Comparison of ENCODE assay signal across 14 cellular contexts in the genomic region with DNA sequence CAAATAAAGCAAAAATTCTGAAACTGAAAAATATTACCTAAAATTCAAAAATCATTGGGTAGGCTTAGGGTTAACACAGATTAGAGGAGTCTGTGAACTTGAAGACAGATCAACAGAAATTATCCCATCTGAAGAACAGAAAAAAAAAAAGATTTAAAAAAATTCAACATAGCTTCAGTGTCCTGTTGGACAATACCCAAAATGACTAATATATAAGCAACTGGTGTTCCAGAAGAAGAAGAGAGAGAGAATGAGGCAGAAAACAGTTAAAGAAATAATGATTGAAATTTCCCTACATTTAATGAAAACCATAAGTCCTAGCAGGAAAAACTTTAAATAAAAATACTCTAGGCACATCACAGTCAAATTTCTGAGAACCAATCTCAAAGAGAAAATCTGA. TPM values are rescaled to one million over a fixed set of nuclear protein-coding genes. Genes with fewer than 3 reads are reported as not detected.
A peak's percentile ranks its signal among the peaks of the same experiment; 100 is the strongest.
DNase-seq lines count a peak whose midpoint lies in the region; ATAC-seq and TF ChIP-seq lines count a peak whose summit lies in the region.
"Had no signal": no experiment of that assay in that cellular context is flagged by ENCODE, and none has a peak within 500 bp of the region (broad histone marks: within the 10 kb centered on the region; RNA-seq: fewer than 3 reads in every experiment).

No MANE protein-coding gene starts in this region.

- in situ Hi-C loops in IMR-90 (cut with MboI; ENCODE audit: low sequenced_read_pairs) = no loop called here

- H2AFZ ChIP-seq in IMR-90 (replicated peaks; ENCODE audit: low read length, poor library complexity) = no peak overlapping the region

- H4K8ac ChIP-seq in IMR-90 (ENCODE audit: low read depth in 2 of 2, low read length in 2 of 2) = no peak overlapping the region

- no peak for TF ChIP-seq EP300 in ovary (IDR thresholded peaks at IDR 0.05)

- intact Hi-C loops in Caco-2 (cut with micrococcal nuclease; ENCODE audit: unreplicated experiment) (no loop called here), IMR-90 (cut with micrococcal nuclease) (no loop called here), ovary (cut with DNase I) (no loop called here)
- intact Hi-C loops in naive thymus-derived CD4-positive, alpha-beta T cell (cut with micrococcal nuclease) = loop anchor here in 1 of 2 donors (10.0 kb wide), 1 partner anchor 138 kb away; no protein-coding TSS in a partner anchor

- H3K4me2 ChIP-seq in IMR-90 (ENCODE audit: low read depth, low read length) = no peak overlapping the region
- H3K4me2 ChIP-seq: BLaER1 had no signal

- no peaks in the 10 kb centered on the region for H3K9me1 ChIP-seq in IMR-90 (ENCODE audit: insufficient read depth, low read length)

- H2AK9ac ChIP-seq in IMR-90 (replicated peaks; ENCODE audit: low read depth, low read length, poor library complexity) = no peak overlapping the region

- BruUV-seq in Caco-2 (replicated peaks; lab: Mats Ljungman, UMichigan) = no TSS peak
- no TSS peak for BruUV-seq in IMR-90 (replicated peaks; lab: Mats Ljungman, UMichigan)

- H3K56ac ChIP-seq in IMR-90 (ENCODE audit: extremely low read depth, insufficient read depth, low read length) = no peak overlapping the region

- TF ChIP-seq RAD21 in IMR-90 (IDR thresholded peaks at IDR 0.05; ENCODE audit: low read length) = no peak

- H3K4me1 ChIP-seq in Caco-2 (no peaks in the 10 kb centered on the region), IMR-90 (ENCODE audit: control insufficient read depth, insufficient read depth, low read length) (no peaks in the 10 kb centered on the region), ovary (ENCODE audit: insufficient read depth) (no peaks in the 10 kb centered on the region)
- no peaks in the 10 kb centered on the region for H3K4me1 ChIP-seq in naive thymus-derived CD4-positive, alpha-beta T cell (ENCODE audit: control insufficient read depth in 2 of 2, insufficient read depth in 2 of 2, low read length in 2 of 2)

- no peak overlapping the region for H2BK15ac ChIP-seq in IMR-90 (ENCODE audit: low read depth, low read length)

- CTCF ChIA-PET in Caco-2 (lab: Charles Lee) (no interaction called here), IMR-90 (lab: Yijun Ruan, JAX) (interaction anchor here (1.2 kb wide), 1 partner anchor 26 kb away, joined by 4 read pairs; no protein-coding TSS in a partner anchor)
- CTCF ChIA-PET in naive thymus-derived CD4-positive, alpha-beta T cell (lab: Charles Lee) = no interaction called here

- H3K4ac ChIP-seq in IMR-90 (ENCODE audit: low read depth, low read length) = no peak overlapping the region

- TF ChIP-seq POLR2A in IMR-90 (IDR thresholded peaks at IDR 0.05; ENCODE audit: low read depth, low read length) = no peak
- TF ChIP-seq POLR2A in ovary (IDR thresholded peaks at IDR 0.05) = no peak

- no peak overlapping the region for H2BK5ac ChIP-seq in IMR-90 (ENCODE audit: low read depth, low read length, poor library complexity, severe bottlenecking)

- H3K9ac ChIP-seq in IMR-90 (ENCODE audit: low read depth, low read length) = no peak overlapping the region
- H3K9ac ChIP-seq: BLaER1 had no signal

- H2BK120ac ChIP-seq in IMR-90 (ENCODE audit: low read depth, low read length) = no peak overlapping the region

- no peak overlapping the region for H3K4me3 Mint-ChIP-seq in Caco-2 (ENCODE audit: unreplicated experiment)
- no peak overlapping the region for H3K4me3 Mint-ChIP-seq in naive thymus-derived CD4-positive, alpha-beta T cell

- H3K27ac ChIP-seq in IMR-90 (ENCODE audit: insufficient read depth, low read length) = no peak overlapping the region
- no peak overlapping the region for H3K27ac ChIP-seq in ovary
- no peak overlapping the region for H3K27ac ChIP-seq in naive thymus-derived CD4-positive, alpha-beta T cell (ENCODE audit: low read depth, low read length)
- H3K27ac ChIP-seq: BLaER1, HL-60 had no signal

- H3K27me3 Mint-ChIP-seq in Caco-2 (ENCODE audit: insufficient read depth, unreplicated experiment) = no peaks in the 10 kb centered on the region
- no peaks in the 10 kb centered on the region for H3K27me3 Mint-ChIP-seq in naive thymus-derived CD4-positive, alpha-beta T cell

- H3K9me3 ChIP-seq in Caco-2 (no peaks in the 10 kb centered on the region), IMR-90 (ENCODE audit: control insufficient read depth, insufficient read depth, low read length) (no peaks in the 10 kb centered on the region; the same call in 1 of the 2 replicates), ovary (no peaks in the 10 kb centered on the region)
- H3K9me3 ChIP-seq in naive thymus-derived CD4-positive, alpha-beta T cell (ENCODE audit: control insufficient read depth in 2 of 3, low read length in 3 of 3) = no peaks in the 10 kb centered on the region
- H3K9me3 ChIP-seq: BLaER1 had no signal

- H3K4me3 ChIP-seq in Caco-2 (ENCODE audit: low read depth, low read length) (no peak overlapping the region), IMR-90 (ENCODE audit: insufficient read depth, low read depth, low read length) (no peak overlapping the region), choroid plexus epithelial cell (ENCODE audit: low read depth, low read length) (no peak overlapping the region), ovary (no peak overlapping the region)
- no peak overlapping the region for H3K4me3 ChIP-seq in naive thymus-derived CD4-positive, alpha-beta T cell (ENCODE audit: low read length)
- H3K4me3 ChIP-seq: BLaER1, GM12878, K562 had no signal

- H3K4me1 Mint-ChIP-seq in Caco-2 (ENCODE audit: low read depth, unreplicated experiment) = no peaks in the 10 kb centered on the region
- H3K4me1 Mint-ChIP-seq in naive thymus-derived CD4-positive, alpha-beta T cell = peaks cover 2 to 25% (median 11%) of the 10 kb centered on the region in 7 donors

- H3K27me3 ChIP-seq in Caco-2 (replicated peaks; ENCODE audit: control insufficient read depth, insufficient read depth, low read length) = no peaks in the 10 kb centered on the region
- no peaks in the 10 kb centered on the region for H3K27me3 ChIP-seq in IMR-90 (ENCODE audit: control insufficient read depth, insufficient read depth, low read length)
- H3K27me3 ChIP-seq in ovary = no peaks in the 10 kb centered on the region
- H3K27me3 ChIP-seq in naive thymus-derived CD4-positive, alpha-beta T cell (ENCODE audit: control insufficient read depth in 2 of 2, insufficient read depth in 2 of 2, low read length in 2 of 2) = no peaks in the 10 kb centered on the region
- H3K27me3 ChIP-seq: BLaER1 had no signal

- DNase-seq in Caco-2 = no peak
- peak; percentile 45 for DNase-seq in IMR-90
- DNase-seq in choroid plexus epithelial cell (ENCODE audit: low read depth) = peak; percentile 29
- DNase-seq in fibroblast of the conjunctiva (ENCODE audit: low read depth) = peak; percentile 4
- no peak for DNase-seq in Ammon's horn (ENCODE audit: low spot score)
- DNase-seq in NCI-H524 (lab: John Stamatoyannopoulos, UW) = no peak
- no peak for DNase-seq in ovary
- DNase-seq in naive thymus-derived CD4-positive, alpha-beta T cell = no peak
- DNase-seq: RPMI8226 had no signal

- ATAC-seq in IMR-90 (ENCODE audit: low read depth) = no peak
- ATAC-seq in naive thymus-derived CD4-positive, alpha-beta T cell = no peak
- ATAC-seq: GM12878, HCT116, K562 had no signal

- no peaks in the 10 kb centered on the region for H4K20me1 ChIP-seq in IMR-90 (ENCODE audit: insufficient read depth, low read length)

- H3K36me3 ChIP-seq in Caco-2 (ENCODE audit: control insufficient read depth, insufficient read depth, low read length) (no peaks in the 10 kb centered on the region), IMR-90 (ENCODE audit: control insufficient read depth, insufficient read depth, low read length) (peaks cover 18% of the 10 kb centered on the region), ovary (no peaks in the 10 kb centered on the region)
- peaks cover 0 to 41% (median 11%) of the 10 kb centered on the region in 3 experiments for H3K36me3 ChIP-seq in naive thymus-derived CD4-positive, alpha-beta T cell (ENCODE audit: control insufficient read depth in 2 of 3, insufficient read depth in 3 of 3, low read length in 3 of 3)

- H2BK20ac ChIP-seq in IMR-90 (ENCODE audit: low read depth, low read length) = no peak overlapping the region

- H3K18ac ChIP-seq in IMR-90 (ENCODE audit: low read depth, low read length) = no peak overlapping the region

- H3K14ac ChIP-seq in IMR-90 (replicated peaks; ENCODE audit: low read depth, low read length) = no peak overlapping the region

- H4K91ac ChIP-seq in IMR-90 (ENCODE audit: insufficient read depth, low read depth, low read length) = no peak overlapping the region

- POLR2A ChIA-PET in Caco-2 (lab: Charles Lee) (no interaction called here), IMR-90 (lab: Charles Lee; ENCODE audit: unreplicated experiment) (no interaction called here)
- POLR2A ChIA-PET in naive thymus-derived CD4-positive, alpha-beta T cell (lab: Charles Lee) = interaction anchor here (0.8 kb wide), 1 partner anchor 32 kb away, joined by 3 read pairs; a partner anchor contains a TSS

- dilution Hi-C loops in IMR-90 (cut with HindIII; ENCODE audit: low sequenced_read_pairs, unreplicated experiment) = no loop called here

- peak overlapping the region; percentile 55 for H3K27ac Mint-ChIP-seq in Caco-2 (ENCODE audit: unreplicated experiment)
- peak overlapping the region in 3 of 9 donors; percentile 43 to 67 (median 63) for H3K27ac Mint-ChIP-seq in naive thymus-derived CD4-positive, alpha-beta T cell

- no peak overlapping the region for H2AK5ac ChIP-seq in IMR-90 (ENCODE audit: low read depth, low read length)

- H4K5ac ChIP-seq in IMR-90 (ENCODE audit: low read depth, low read length) = no peak overlapping the region

- TF ChIP-seq CTCF in Caco-2 (IDR thresholded peaks at IDR 0.05; ENCODE audit: insufficient read depth in 1 of 2, low read depth in 1 of 2, low read length in 1 of 2, severe bottlenecking in 1 of 2, unreplicated experiment in 1 of 2) (no peak), IMR-90 (conservative IDR thresholded peaks at IDR 0.05; ENCODE audit: low read depth, low read length) (no peak), choroid plexus epithelial cell (conservative IDR thresholded peaks at IDR 0.05; ENCODE audit: low read depth, low read length) (no peak), ovary (IDR thresholded peaks at IDR 0.05) (no peak)

- H3K79me1 ChIP-seq in IMR-90 (ENCODE audit: low read depth in 1 of 2, low read length in 2 of 2) = peaks cover 10 to 13% of the 10 kb centered on the region in 2 experiments; a peak in 3 of 4 replicates

- H3K23ac ChIP-seq in IMR-90 (ENCODE audit: low read depth, low read length) = no peak overlapping the region

- peaks cover 32% of the 10 kb centered on the region for H3K36me3 Mint-ChIP-seq in Caco-2 (ENCODE audit: insufficient read depth, unreplicated experiment)
- H3K36me3 Mint-ChIP-seq in naive thymus-derived CD4-positive, alpha-beta T cell = peaks cover 4 to 31% (median 25%) of the 10 kb centered on the region in 5 donors

- no peaks in the 10 kb centered on the region for H3K9me3 Mint-ChIP-seq in Caco-2 (ENCODE audit: unreplicated experiment)
- no peaks in the 10 kb centered on the region for H3K9me3 Mint-ChIP-seq in naive thymus-derived CD4-positive, alpha-beta T cell

RNA-seq across cellular contexts. Expression of a gene that starts 31.5 kb away (rescaled TPM):
- total RNA-seq in Caco-2 (2022) (138 and 152 TPM in 2 replicates), IMR-90 (2012; rRNA removed) (86.4 and 121 TPM in 2 replicates), ovary (10 to 100 TPM; 38.5 to 77.7 (median 58.5) TPM)
- polyA plus RNA-seq in IMR-90 (2012; rRNA removed) (95.7 and 113 TPM in 2 replicates), ovary (100 to 1,000 TPM in 1 of 2 donors, 10 to 100 TPM in 1; 60.5 to 142 TPM)
- polyA plus RNA-seq in IMR-90 (2012; cell fraction: cytosol; rRNA removed) = 17.7 and 25.7 TPM in 2 replicates
- 7.2 and 45.2 TPM in 2 replicates for polyA plus RNA-seq in IMR-90 (2012; cell fraction: nucleus; rRNA removed; ENCODE audit: low replicate concordance)
- total RNA-seq in naive thymus-derived CD4-positive, alpha-beta T cell = 10 to 100 TPM; 30.4 to 97.1 (median 49.8) TPM
- polyA plus RNA-seq in naive thymus-derived CD4-positive, alpha-beta T cell = 100 to 1,000 TPM in 1 of 2 donors, 10 to 100 TPM in 1; 98.4 to 118 TPM

RNA-seq across cellular contexts. Expression of a gene that starts 38.8 kb away (rescaled TPM):
- total RNA-seq in Caco-2 (2022) (28.4 and 33.9 TPM in 2 replicates), IMR-90 (2012; rRNA removed) (43.7 and 101 TPM in 2 replicates), ovary (10 to 100 TPM; 38.7 to 75.3 (median 64.2) TPM)
- polyA plus RNA-seq in IMR-90 (2012; rRNA removed) (40.1 and 43.5 TPM in 2 replicates), ovary (100 to 1,000 TPM in 1 of 2 donors, 10 to 100 TPM in 1; 55.5 to 174 TPM)
- 12.9 and 19.0 TPM in 2 replicates for polyA plus RNA-seq in IMR-90 (2012; cell fraction: cytosol; rRNA removed)
- polyA plus RNA-seq in IMR-90 (2012; cell fraction: nucleus; rRNA removed; ENCODE audit: low replicate concordance) = 8.8 and 44.9 TPM in 2 replicates
- 10 to 100 TPM; 25.0 to 46.0 (median 40.5) TPM for total RNA-seq in naive thymus-derived CD4-positive, alpha-beta T cell
- 10 to 100 TPM; 74.1 to 88.4 TPM for polyA plus RNA-seq in naive thymus-derived CD4-positive, alpha-beta T cell

Comparison
In these comparisons a context has a peak if more than half of its experiments do, and no peak if none do; other contexts are left out.
1. DNase-seq: peak in IMR-90 (single experiment), choroid plexus epithelial cell (single experiment) and fibroblast of the conjunctiva (single experiment); none in Caco-2 (0 of 2), Ammon's horn (single experiment), NCI-H524 (0 of 2), ovary (0 of 5) and naive thymus-derived CD4-positive, alpha-beta T cell (0 of 9).